Comparison of ENCODE assay signal across 8 cellular contexts in the genomic region with DNA sequence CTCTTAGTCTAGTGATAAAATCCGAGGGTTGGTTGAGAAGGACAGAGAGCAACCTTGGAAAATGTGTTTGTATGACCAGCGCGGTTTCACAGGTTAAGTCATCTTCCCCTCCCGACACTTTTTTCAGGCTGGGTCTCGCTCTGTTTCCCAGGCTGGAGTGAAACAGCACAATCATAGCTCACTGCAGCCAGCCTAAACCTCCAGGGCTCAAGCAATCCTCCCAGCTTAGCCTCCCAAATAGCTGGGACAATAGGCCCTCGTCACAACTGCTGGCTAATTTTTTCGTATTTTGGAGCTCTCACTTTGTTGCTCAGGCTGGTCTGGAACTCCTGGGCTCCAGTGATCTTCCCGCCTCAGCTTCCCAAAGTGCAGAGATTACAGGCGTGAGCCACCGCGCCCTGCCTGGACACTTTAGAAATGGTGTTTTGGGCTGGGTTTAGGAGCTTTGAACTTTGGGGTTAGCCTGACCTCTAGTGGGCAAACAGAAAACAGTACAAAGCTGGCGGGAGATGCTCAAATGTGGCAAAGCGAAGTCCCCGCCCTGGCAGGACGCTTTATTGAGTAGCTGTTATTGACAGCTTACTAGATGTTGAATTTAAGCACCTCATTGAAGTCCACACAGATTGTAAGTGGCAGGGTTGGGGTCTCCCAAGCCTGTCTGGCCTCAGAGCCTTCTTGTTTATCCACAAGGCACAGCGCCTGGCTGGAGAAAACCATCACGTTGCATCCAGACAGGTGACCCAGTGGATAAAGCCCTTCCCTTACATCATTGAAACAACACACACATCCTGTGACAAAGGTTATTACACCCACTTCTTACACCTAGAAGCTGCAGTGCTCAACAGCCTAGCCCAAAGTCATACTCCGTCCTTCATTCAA. TPM values are rescaled to one million over a fixed set of nuclear protein-coding genes. Genes with fewer than 3 reads are reported as not detected.
DNase-seq lines count a peak whose midpoint lies in the region; ATAC-seq lines count a peak whose summit lies in the region.

No MANE protein-coding gene starts in this region.

- intact Hi-C loops in head of caudate nucleus (cut with DNase I): no loop called here

- H3K9me3 ChIP-seq in SK-N-MC (ENCODE audit: low read depth, low read length): no peaks in the 10 kb centered on the region

- H3K9me3 Mint-ChIP-seq in activated naive CD4-positive, alpha-beta T cell treated with anti-CD3 and anti-CD28 coated beads, Interleukin-2, amount 10 ng/mL, durations not matched to agents 7 days and 5 days: no peaks in the 10 kb centered on the region

- DNase-seq in activated gamma-delta T cell treated with Interleukin-2 at 50 U/mL for 16 hours (peak; percentile 47), activated gamma-delta T cell (lab: John Stamatoyannopoulos, UW) (no peak), Kasumi-1 (lab: John Stamatoyannopoulos, UW) (peak; percentile 34 to 43), SK-N-MC (ENCODE audit: low read depth, low spot score) (no peak), head of caudate nucleus (peak; percentile 16 to 86 (median 65)), renal cortical epithelial cell (ENCODE audit: low read depth) (peak; percentile 56)
- DNase-seq in activated naive CD4-positive, alpha-beta T cell treated with anti-CD3 and anti-CD28 coated beads, Interleukin-2, amount 10 ng/mL, durations not matched to agents 7 days and 5 days: peak; percentile 67

- H3K36me3 Mint-ChIP-seq in activated naive CD4-positive, alpha-beta T cell treated with anti-CD3 and anti-CD28 coated beads, Interleukin-2, amount 10 ng/mL, durations not matched to agents 7 days and 5 days: no peaks in the 10 kb centered on the region

- no peak for ATAC-seq in GM18861 (IDR thresholded peaks at IDR 0.05; ENCODE audit: unreplicated experiment)

- peak overlapping the region; percentile 29; the same call in 1 of the 2 replicates for H3K27ac ChIP-seq in SK-N-MC

- no peak overlapping the region for H3K27ac Mint-ChIP-seq in activated naive CD4-positive, alpha-beta T cell treated with anti-CD3 and anti-CD28 coated beads, Interleukin-2, amount 10 ng/mL, durations not matched to agents 7 days and 5 days

- no peaks in the 10 kb centered on the region for H3K36me3 ChIP-seq in SK-N-MC (ENCODE audit: insufficient read depth, low read length)

- H3K4me1 Mint-ChIP-seq in activated naive CD4-positive, alpha-beta T cell treated with anti-CD3 and anti-CD28 coated beads, Interleukin-2, amount 10 ng/mL, durations not matched to agents 7 days and 5 days: no peaks in the 10 kb centered on the region

- peak overlapping the region; percentile 16; the same call in 1 of the 2 replicates for H3K4me3 ChIP-seq in SK-N-MC

- peaks cover 62% of the 10 kb centered on the region for H3K27me3 Mint-ChIP-seq in activated naive CD4-positive, alpha-beta T cell treated with anti-CD3 and anti-CD28 coated beads, Interleukin-2, amount 10 ng/mL, durations not matched to agents 7 days and 5 days

- H3K4me3 Mint-ChIP-seq in activated naive CD4-positive, alpha-beta T cell treated with anti-CD3 and anti-CD28 coated beads, Interleukin-2, amount 10 ng/mL, durations not matched to agents 7 days and 5 days: no peak overlapping the region

- CTCF ChIA-PET in activated naive CD4-positive, alpha-beta T cell treated with anti-CD3 and anti-CD28 coated beads, Interleukin-2, amount 10 ng/mL, durations not matched to agents 7 days and 5 days (lab: Charles Lee): interaction anchor here (0.8 to 2.7 kb wide), 19 partner anchors 10 to 1069 kb away, joined by 3 to 24 read pairs (median 6); partner anchors contain the start of gene RBBP6

- H3K9ac ChIP-seq in SK-N-MC (ENCODE audit: insufficient read length): peak overlapping the region; percentile 25

RNA-seq across cellular contexts. Expression of gene RBBP6, which starts 34.7 kb away (rescaled TPM):
- 7.5 and 35.2 TPM in 2 replicates for total RNA-seq in renal cortical epithelial cell

Comparison
In these comparisons a context has a peak if more than half of its experiments do, and no peak if none do; other contexts are left out.
1. DNase-seq: peak in activated gamma-delta T cell treated with Interleukin-2 at 50 U/mL for 16 hours (single experiment), Kasumi-1 (2 of 2), activated naive CD4-positive, alpha-beta T cell treated with anti-CD3 and anti-CD28 coated beads, Interleukin-2, amount 10 ng/mL, durations not matched to agents 7 days and 5 days (single experiment), head of caudate nucleus (42 of 42) and renal cortical epithelial cell (single experiment); none in activated gamma-delta T cell (single experiment) and SK-N-MC (single experiment).